1 cellular context compared by ENCODE assay signal in genomic region chr4:73011629-73011985, GRCh38.
TF ChIP-seq lines count a peak whose summit lies in the region.

No MANE protein-coding gene starts in this region.

TF ChIP-seq in H1, 55 proteins besides CTCF, POLR2A, EP300 and RAD21 (continued from another document):
- no peak for TF ChIP-seq ATF2 (IDR thresholded peaks at IDR 0.05; ENCODE audit: low read length)
- TF ChIP-seq KDM4A (IDR thresholded peaks at IDR 0.05; ENCODE audit: low read depth, low read length, severe bottlenecking) = no peak
- TF ChIP-seq GTF2F1 (IDR thresholded peaks at IDR 0.05; ENCODE audit: borderline replicate concordance, low read depth, low read length) = no peak
- no peak for TF ChIP-seq SAP30 (IDR thresholded peaks at IDR 0.05; ENCODE audit: insufficient read depth, insufficient replicate concordance, low read length)
- TF ChIP-seq, protein P1, sequence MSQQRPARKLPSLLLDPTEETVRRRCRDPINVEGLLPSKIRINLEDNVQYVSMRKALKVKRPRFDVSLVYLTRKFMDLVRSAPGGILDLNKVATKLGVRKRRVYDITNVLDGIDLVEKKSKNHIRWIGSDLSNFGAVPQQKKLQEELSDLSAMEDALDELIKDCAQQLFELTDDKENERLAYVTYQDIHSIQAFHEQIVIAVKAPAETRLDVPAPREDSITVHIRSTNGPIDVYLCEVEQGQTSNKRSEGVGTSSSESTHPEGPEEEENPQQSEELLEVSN (IDR thresholded peaks at IDR 0.05) = no peak
- TF ChIP-seq ASH2L (IDR thresholded peaks at IDR 0.05; ENCODE audit: low read length) = no peak
- no peak for TF ChIP-seq EZH2 (IDR thresholded peaks at IDR 0.05; ENCODE audit: low read depth, low read length, severe bottlenecking)
- no peak for TF ChIP-seq SP1 (IDR thresholded peaks at IDR 0.05; ENCODE audit: low read depth, low read length)
- TF ChIP-seq SUZ12 (IDR thresholded peaks at IDR 0.05; ENCODE audit: low read length) = no peak
- no peak for TF ChIP-seq SIN3A (conservative IDR thresholded peaks at IDR 0.05 in 1 of 2, IDR thresholded peaks at IDR 0.05 in 1 of 2; ENCODE audit: low read depth in 1 of 2, low read length in 2 of 2)
